In genomic region chr6:123659960-123660748, GRCh38 we compare ENCODE assay signal across 18 cellular contexts. TPM values are rescaled to one million over a fixed set of nuclear protein-coding genes. Genes with fewer than 3 reads are reported as not detected.
DNase-seq lines count a peak whose midpoint lies in the region; ATAC-seq and TF ChIP-seq lines count a peak whose summit lies in the region.
"Had no signal": no experiment of that assay in that cellular context is flagged by ENCODE, and none has a peak within 500 bp of the region (broad histone marks: within the 10 kb centered on the region; RNA-seq: fewer than 3 reads in every experiment).

No MANE protein-coding gene starts in this region.

- H3K9me3 Mint-ChIP-seq in stimulated activated effector memory CD8-positive, alpha-beta T cell treated with anti-CD3 and anti-CD28 coated beads, Interleukin-12 subunit alpha, Interleukin-12 subunit beta, amount 100 ng/mL, for 72 hours, result peaks cover 5% of the 10 kb centered on the region

- no peaks in the 10 kb centered on the region for H3K4me1 Mint-ChIP-seq in stimulated activated effector memory CD8-positive, alpha-beta T cell treated with anti-CD3 and anti-CD28 coated beads, Interleukin-12 subunit alpha, Interleukin-12 subunit beta, amount 100 ng/mL, for 72 hours
- H3K4me1 Mint-ChIP-seq: CD4-positive, alpha-beta memory T cell had no signal

- no peaks in the 10 kb centered on the region for H3K36me3 ChIP-seq in psoas muscle (ENCODE audit: insufficient read depth in 1 of 2, low read depth in 1 of 2)

- no peaks in the 10 kb centered on the region for H3K27me3 ChIP-seq in psoas muscle (ENCODE audit: insufficient read depth in 3 of 3, low read length in 2 of 3)

- H3K9me3 ChIP-seq in psoas muscle, result no peaks in the 10 kb centered on the region

- peaks cover 28% of the 10 kb centered on the region for H3K4me1 ChIP-seq in psoas muscle

- peak; percentile 6 to 46 (median 16) for ATAC-seq in psoas muscle
- ATAC-seq in stimulated activated effector memory CD8-positive, alpha-beta T cell treated with anti-CD3 and anti-CD28 coated beads, Interleukin-12 subunit alpha, Interleukin-12 subunit beta, amount 100 ng/mL, for 72 hours, result peak; percentile 51

- 48 to 72% (median 63%) methylated on average over 5 of the region's 5 CpGs for WGBS in psoas muscle, 3 donors

- intact Hi-C loops in psoas muscle (cut with DNase I), result no loop called here

- no peak overlapping the region for H3K4me3 ChIP-seq in psoas muscle
- H3K4me3 ChIP-seq: GM23248 had no signal

- no peaks in the 10 kb centered on the region for H3K36me3 Mint-ChIP-seq in stimulated activated effector memory CD8-positive, alpha-beta T cell treated with anti-CD3 and anti-CD28 coated beads, Interleukin-12 subunit alpha, Interleukin-12 subunit beta, amount 100 ng/mL, for 72 hours
- H3K36me3 Mint-ChIP-seq: CD4-positive, alpha-beta memory T cell had no signal

- no peak overlapping the region for H3K4me3 Mint-ChIP-seq in stimulated activated effector memory CD8-positive, alpha-beta T cell treated with anti-CD3 and anti-CD28 coated beads, Interleukin-12 subunit alpha, Interleukin-12 subunit beta, amount 100 ng/mL, for 72 hours
- H3K4me3 Mint-ChIP-seq: CD4-positive, alpha-beta memory T cell had no signal

- TF ChIP-seq CTCF in psoas muscle (IDR thresholded peaks at IDR 0.05), result no peak

- peak; percentile 68 for DNase-seq in NCI-H226
- no peak for DNase-seq in psoas muscle
- DNase-seq in stimulated activated effector memory CD8-positive, alpha-beta T cell treated with anti-CD3 and anti-CD28 coated beads, Interleukin-12 subunit alpha, Interleukin-12 subunit beta, amount 100 ng/mL, for 72 hours (ENCODE audit: low spot score in 2 of 2), result no peak
- no peak for DNase-seq in stimulated activated CD4-positive, alpha-beta T cell treated with anti-CD3 and anti-CD28 coated beads, Interleukin-4, amount 100 ng/mL, for 4 hours
- DNase-seq in dermis blood vessel endothelial cell, result no peak
- no peak for DNase-seq in kidney tubule cell (ENCODE audit: low spot score)
- DNase-seq: C1 segment of cervical spinal cord, Calu3, COR-L47, DMS53, DMS79 treated with DMSO at 0.1 percent for 48 hours, GF-D8, GM23248, H7, HCEC 1CT had no signal

- no peak overlapping the region for H3K27ac Mint-ChIP-seq in stimulated activated effector memory CD8-positive, alpha-beta T cell treated with anti-CD3 and anti-CD28 coated beads, Interleukin-12 subunit alpha, Interleukin-12 subunit beta, amount 100 ng/mL, for 72 hours
- H3K27ac Mint-ChIP-seq: CD4-positive, alpha-beta memory T cell had no signal

- peak overlapping the region; percentile 84 for H3K27ac ChIP-seq in psoas muscle
- H3K27ac ChIP-seq: GM23248 had no signal

RNA-seq across cellular contexts. Expression of gene TRDN, which starts 23.4 kb away (rescaled TPM):
- total RNA-seq in psoas muscle (1,000 to 10,000 TPM in 1 of 4 donors, 100 to 1,000 TPM in 3; 399 to 1,361 (median 722) TPM), dermis blood vessel endothelial cell (not detected in 2 replicates)
- polyA plus RNA-seq in psoas muscle, result 100 to 1,000 TPM in 2 of 3 donors, 10 to 100 TPM in 1; 79.7 to 388 (median 250) TPM
- total RNA-seq: Calu3; CD4-positive, alpha-beta memory T cell; G401; GM23248 had no signal
- polyA plus RNA-seq: BJ; CD4-positive, alpha-beta memory T cell; GM23248 had no signal

Comparison
In these comparisons a context has a peak if more than half of its experiments do, and no peak if none do; other contexts are left out.
1. RNA of gene TRDN, which starts 23.4 kb away (total RNA-seq): 399 to 1,361 TPM in psoas muscle; not detected in dermis blood vessel endothelial cell; every median in the first group is over 100 times any median in the second.